ENCODE assay signal across 1 cellular context in the genomic region with DNA sequence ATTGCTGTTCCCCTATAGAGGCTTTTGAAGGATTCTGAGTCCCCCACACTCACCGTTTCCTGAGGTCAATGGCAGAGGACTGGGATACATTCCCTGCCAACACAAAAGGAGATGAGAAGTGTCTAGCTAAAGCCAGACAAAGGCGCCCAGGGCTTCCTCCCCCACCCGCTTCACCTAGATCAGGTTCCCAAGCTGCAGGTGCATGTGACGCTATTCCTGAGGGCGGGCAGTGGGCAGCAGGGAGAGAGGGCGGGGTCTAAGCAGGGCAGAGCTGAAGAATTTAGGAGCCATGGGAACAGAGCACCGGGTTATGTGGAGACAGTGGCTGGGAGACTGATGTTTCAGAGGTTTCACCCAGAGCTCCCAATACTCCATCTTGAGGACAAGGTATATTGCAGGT.
TF ChIP-seq lines count a peak whose summit lies in the region.

No MANE protein-coding gene starts in this region.

TF ChIP-seq in SK-N-SH, 30 proteins besides CTCF, POLR2A, EP300 and RAD21 (continued from another document):
- TF ChIP-seq RFX5 (IDR thresholded peaks at IDR 0.05; ENCODE audit: low read length) = no peak
- no peak for TF ChIP-seq EZH2phosphoT487 (IDR thresholded peaks at IDR 0.05; ENCODE audit: borderline replicate concordance, low read depth)
- no peak for TF ChIP-seq SIN3A (IDR thresholded peaks at IDR 0.05; ENCODE audit: borderline replicate concordance, low read depth, low read length)
- no peak for TF ChIP-seq TAF1 (IDR thresholded peaks at IDR 0.05; ENCODE audit: borderline replicate concordance, low read depth, low read length)
